In genomic region chr10:45001382-45002148, GRCh38 we compare ENCODE assay signal across 1 cellular context.
A peak's percentile ranks its signal among the peaks of the same experiment; 100 is the strongest.
TF ChIP-seq lines count a peak whose summit lies in the region.

No MANE protein-coding gene starts in this region.

TF ChIP-seq in K562, 482 proteins besides CTCF, POLR2A, EP300 and RAD21 (continued from another document and continues in another):
- no peak for TF ChIP-seq PRDM10 (IDR thresholded peaks at IDR 0.05; ENCODE audit: partially characterized antibody)
- no peak for TF ChIP-seq RREB1 (CRISPR knock-in tag; IDR thresholded peaks at IDR 0.05)
- TF ChIP-seq CBX3 (IDR thresholded peaks at IDR 0.05; ENCODE audit: borderline replicate concordance in 1 of 2, low read length in 2 of 2) = peak in 1 of 2 experiments; percentile 36; a peak in 1 of 3 replicates
- TF ChIP-seq NR0B1 (IDR thresholded peaks at IDR 0.05; ENCODE audit: partially characterized antibody) = no peak
- no peak for TF ChIP-seq STAT6 (CRISPR knock-in tag; IDR thresholded peaks at IDR 0.05)
- no peak for TF ChIP-seq ZNF143 (CRISPR knock-in tag; IDR thresholded peaks at IDR 0.05)
- peak; percentile 43; the same call in 1 of the 2 replicates for TF ChIP-seq SMARCA4 (IDR thresholded peaks at IDR 0.05)
- no peak for TF ChIP-seq ZNF75A (CRISPR knock-in tag; IDR thresholded peaks at IDR 0.05)
- TF ChIP-seq MEIS2 (IDR thresholded peaks at IDR 0.05; ENCODE audit: partially characterized antibody) = peak; percentile 14
- TF ChIP-seq L3MBTL2 (IDR thresholded peaks at IDR 0.05) = peak; percentile 47
- TF ChIP-seq TEAD1 (CRISPR knock-in tag; IDR thresholded peaks at IDR 0.05) = no peak
- TF ChIP-seq MCM3 (IDR thresholded peaks at IDR 0.05) = no peak
- TF ChIP-seq ZBTB1 (CRISPR knock-in tag; IDR thresholded peaks at IDR 0.05; ENCODE audit: borderline replicate concordance, low read depth) = no peak
- TF ChIP-seq CHD1 (IDR thresholded peaks at IDR 0.05; ENCODE audit: low read length) = peak; percentile 50
- TF ChIP-seq MGA (IDR thresholded peaks at IDR 0.05) = peak; percentile 98
- no peak for TF ChIP-seq ZNF277 (CRISPR knock-in tag; IDR thresholded peaks at IDR 0.05; ENCODE audit: borderline replicate concordance)
- no peak for TF ChIP-seq MAZ (CRISPR knock-in tag; conservative IDR thresholded peaks at IDR 0.05 in 1 of 2, IDR thresholded peaks at IDR 0.05 in 1 of 2)
- no peak for TF ChIP-seq ATF6 (CRISPR knock-in tag; IDR thresholded peaks at IDR 0.05)
- TF ChIP-seq ZKSCAN8 (CRISPR knock-in tag; IDR thresholded peaks at IDR 0.05) = peak; percentile 20; the same call in 1 of the 2 replicates
- no peak for TF ChIP-seq CREB1 (IDR thresholded peaks at IDR 0.05)
- TF ChIP-seq CREB1 (CRISPR knock-in tag; IDR thresholded peaks at IDR 0.05) = no peak
- TF ChIP-seq BHLHE40 (IDR thresholded peaks at IDR 0.05; ENCODE audit: low read length) = 0 out of 2 replicates have a peak, but pooled peaks have one; percentile 8
